Comparison of ENCODE assay signal across 1 cellular context in the genomic region with DNA sequence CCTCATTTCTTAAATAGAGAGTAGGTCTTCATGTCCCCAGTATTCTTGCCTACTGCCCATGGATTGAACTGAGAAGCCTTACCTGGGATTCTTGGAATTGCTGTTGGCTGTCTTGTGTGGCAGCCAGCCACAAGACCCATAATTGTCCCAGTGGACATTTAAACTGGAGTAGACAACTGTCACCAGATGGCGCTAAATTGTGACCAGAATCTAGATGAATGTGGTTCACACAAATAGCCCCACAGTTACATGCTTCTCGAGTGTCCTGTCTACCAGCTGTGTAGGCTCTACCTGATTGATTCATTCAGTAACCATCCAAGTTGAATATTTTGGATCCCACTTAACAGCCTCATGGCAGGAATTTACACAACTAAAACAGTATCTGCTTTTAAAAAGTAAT.
TF ChIP-seq lines count a peak whose summit lies in the region.

No MANE protein-coding gene starts in this region.

TF ChIP-seq in HepG2, 621 proteins besides CTCF, POLR2A, EP300 and RAD21 (continued from another document and continues in another):
- TF ChIP-seq, protein P1, sequence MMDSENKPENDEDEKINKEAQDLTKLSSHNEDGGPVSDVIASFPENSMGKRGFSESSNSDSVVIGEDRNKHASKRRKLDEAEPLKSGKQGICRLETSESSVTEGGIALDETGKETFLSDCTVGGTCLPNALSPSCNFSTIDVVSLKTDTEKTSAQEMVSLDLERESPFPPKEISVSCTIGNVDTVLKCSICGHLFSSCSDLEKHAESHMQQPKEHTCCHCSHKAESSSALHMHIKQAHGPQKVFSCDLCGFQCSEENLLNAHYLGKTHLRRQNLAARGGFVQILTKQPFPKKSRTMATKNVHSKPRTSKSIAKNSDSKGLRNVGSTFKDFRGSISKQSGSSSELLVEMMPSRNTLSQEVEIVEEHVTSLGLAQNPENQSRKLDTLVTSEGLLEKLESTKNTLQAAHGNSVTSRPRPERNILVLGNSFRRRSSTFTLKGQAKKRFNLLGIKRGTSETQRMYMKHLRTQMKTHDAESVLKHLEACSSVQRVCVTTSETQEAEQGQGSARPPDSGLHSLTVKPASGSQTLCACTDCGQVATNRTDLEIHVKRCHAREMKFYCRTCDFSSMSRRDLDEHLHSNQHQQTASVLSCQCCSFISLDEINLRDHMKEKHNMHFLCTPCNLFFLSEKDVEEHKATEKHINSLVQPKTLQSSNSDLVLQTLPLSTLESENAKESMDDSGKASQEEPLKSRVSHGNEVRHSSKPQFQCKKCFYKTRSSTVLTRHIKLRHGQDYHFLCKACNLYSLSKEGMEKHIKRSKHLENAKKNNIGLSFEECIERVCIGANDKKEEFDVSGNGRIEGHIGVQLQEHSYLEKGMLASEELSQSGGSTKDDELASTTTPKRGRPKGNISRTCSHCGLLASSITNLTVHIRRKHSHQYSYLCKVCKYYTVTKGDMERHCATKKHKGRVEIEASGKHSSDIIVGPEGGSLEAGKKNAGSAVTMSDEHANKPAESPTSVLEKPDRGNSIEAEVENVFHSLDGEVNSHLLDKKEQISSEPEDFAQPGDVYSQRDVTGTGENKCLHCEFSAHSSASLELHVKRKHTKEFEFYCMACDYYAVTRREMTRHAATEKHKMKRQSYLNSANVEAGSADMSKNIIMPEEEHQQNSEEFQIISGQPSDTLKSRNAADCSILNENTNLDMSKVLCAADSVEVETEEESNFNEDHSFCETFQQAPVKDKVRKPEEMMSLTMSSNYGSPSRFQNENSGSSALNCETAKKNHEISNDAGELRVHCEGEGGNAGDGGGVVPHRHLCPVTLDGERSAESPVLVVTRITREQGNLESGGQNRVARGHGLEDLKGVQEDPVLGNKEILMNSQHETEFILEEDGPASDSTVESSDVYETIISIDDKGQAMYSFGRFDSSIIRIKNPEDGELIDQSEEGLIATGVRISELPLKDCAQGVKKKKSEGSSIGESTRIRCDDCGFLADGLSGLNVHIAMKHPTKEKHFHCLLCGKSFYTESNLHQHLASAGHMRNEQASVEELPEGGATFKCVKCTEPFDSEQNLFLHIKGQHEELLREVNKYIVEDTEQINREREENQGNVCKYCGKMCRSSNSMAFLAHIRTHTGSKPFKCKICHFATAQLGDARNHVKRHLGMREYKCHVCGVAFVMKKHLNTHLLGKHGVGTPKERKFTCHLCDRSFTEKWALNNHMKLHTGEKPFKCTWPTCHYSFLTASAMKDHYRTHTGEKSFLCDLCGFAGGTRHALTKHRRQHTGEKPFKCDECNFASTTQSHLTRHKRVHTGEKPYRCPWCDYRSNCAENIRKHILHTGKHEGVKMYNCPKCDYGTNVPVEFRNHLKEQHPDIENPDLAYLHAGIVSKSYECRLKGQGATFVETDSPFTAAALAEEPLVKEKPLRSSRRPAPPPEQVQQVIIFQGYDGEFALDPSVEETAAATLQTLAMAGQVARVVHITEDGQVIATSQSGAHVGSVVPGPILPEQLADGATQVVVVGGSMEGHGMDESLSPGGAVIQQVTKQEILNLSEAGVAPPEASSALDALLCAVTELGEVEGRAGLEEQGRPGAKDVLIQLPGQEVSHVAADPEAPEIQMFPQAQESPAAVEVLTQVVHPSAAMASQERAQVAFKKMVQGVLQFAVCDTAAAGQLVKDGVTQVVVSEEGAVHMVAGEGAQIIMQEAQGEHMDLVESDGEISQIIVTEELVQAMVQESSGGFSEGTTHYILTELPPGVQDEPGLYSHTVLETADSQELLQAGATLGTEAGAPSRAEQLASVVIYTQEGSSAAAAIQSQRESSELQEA (CRISPR knock-in tag; IDR thresholded peaks at IDR 0.05; ENCODE audit: not compliant biosample characterization) = no peak
- no peak for TF ChIP-seq ZNF557 (CRISPR knock-in tag; IDR thresholded peaks at IDR 0.05)
- TF ChIP-seq IKZF4 (CRISPR knock-in tag; IDR thresholded peaks at IDR 0.05; ENCODE audit: borderline replicate concordance, low read depth, not compliant biosample characterization) = no peak
- TF ChIP-seq HOXA5 (CRISPR knock-in tag; IDR thresholded peaks at IDR 0.05) = peak; percentile 37; the same call in 1 of the 2 replicates
- no peak for TF ChIP-seq MAFG (CRISPR knock-in tag; IDR thresholded peaks at IDR 0.05)
- no peak for TF ChIP-seq ZNF121 (CRISPR knock-in tag; IDR thresholded peaks at IDR 0.05)
- TF ChIP-seq ZMAT3 (CRISPR knock-in tag; conservative IDR thresholded peaks at IDR 0.05) = 0 out of 2 replicates have a peak, but pooled peaks have one; percentile 24
- TF ChIP-seq ZNF773 (CRISPR knock-in tag; IDR thresholded peaks at IDR 0.05; ENCODE audit: borderline replicate concordance) = no peak
- TF ChIP-seq ZNF17 (CRISPR knock-in tag; IDR thresholded peaks at IDR 0.05) = no peak
- TF ChIP-seq, protein P2, sequence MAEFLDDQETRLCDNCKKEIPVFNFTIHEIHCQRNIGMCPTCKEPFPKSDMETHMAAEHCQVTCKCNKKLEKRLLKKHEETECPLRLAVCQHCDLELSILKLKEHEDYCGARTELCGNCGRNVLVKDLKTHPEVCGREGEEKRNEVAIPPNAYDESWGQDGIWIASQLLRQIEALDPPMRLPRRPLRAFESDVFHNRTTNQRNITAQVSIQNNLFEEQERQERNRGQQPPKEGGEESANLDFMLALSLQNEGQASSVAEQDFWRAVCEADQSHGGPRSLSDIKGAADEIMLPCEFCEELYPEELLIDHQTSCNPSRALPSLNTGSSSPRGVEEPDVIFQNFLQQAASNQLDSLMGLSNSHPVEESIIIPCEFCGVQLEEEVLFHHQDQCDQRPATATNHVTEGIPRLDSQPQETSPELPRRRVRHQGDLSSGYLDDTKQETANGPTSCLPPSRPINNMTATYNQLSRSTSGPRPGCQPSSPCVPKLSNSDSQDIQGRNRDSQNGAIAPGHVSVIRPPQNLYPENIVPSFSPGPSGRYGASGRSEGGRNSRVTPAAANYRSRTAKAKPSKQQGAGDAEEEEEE (CRISPR knock-in tag; IDR thresholded peaks at IDR 0.05; ENCODE audit: borderline replicate concordance) = no peak
- TF ChIP-seq, protein P3, sequence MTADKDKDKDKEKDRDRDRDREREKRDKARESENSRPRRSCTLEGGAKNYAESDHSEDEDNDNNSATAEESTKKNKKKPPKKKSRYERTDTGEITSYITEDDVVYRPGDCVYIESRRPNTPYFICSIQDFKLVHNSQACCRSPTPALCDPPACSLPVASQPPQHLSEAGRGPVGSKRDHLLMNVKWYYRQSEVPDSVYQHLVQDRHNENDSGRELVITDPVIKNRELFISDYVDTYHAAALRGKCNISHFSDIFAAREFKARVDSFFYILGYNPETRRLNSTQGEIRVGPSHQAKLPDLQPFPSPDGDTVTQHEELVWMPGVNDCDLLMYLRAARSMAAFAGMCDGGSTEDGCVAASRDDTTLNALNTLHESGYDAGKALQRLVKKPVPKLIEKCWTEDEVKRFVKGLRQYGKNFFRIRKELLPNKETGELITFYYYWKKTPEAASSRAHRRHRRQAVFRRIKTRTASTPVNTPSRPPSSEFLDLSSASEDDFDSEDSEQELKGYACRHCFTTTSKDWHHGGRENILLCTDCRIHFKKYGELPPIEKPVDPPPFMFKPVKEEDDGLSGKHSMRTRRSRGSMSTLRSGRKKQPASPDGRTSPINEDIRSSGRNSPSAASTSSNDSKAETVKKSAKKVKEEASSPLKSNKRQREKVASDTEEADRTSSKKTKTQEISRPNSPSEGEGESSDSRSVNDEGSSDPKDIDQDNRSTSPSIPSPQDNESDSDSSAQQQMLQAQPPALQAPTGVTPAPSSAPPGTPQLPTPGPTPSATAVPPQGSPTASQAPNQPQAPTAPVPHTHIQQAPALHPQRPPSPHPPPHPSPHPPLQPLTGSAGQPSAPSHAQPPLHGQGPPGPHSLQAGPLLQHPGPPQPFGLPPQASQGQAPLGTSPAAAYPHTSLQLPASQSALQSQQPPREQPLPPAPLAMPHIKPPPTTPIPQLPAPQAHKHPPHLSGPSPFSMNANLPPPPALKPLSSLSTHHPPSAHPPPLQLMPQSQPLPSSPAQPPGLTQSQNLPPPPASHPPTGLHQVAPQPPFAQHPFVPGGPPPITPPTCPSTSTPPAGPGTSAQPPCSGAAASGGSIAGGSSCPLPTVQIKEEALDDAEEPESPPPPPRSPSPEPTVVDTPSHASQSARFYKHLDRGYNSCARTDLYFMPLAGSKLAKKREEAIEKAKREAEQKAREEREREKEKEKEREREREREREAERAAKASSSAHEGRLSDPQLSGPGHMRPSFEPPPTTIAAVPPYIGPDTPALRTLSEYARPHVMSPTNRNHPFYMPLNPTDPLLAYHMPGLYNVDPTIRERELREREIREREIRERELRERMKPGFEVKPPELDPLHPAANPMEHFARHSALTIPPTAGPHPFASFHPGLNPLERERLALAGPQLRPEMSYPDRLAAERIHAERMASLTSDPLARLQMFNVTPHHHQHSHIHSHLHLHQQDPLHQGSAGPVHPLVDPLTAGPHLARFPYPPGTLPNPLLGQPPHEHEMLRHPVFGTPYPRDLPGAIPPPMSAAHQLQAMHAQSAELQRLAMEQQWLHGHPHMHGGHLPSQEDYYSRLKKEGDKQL (CRISPR knock-in tag; IDR thresholded peaks at IDR 0.05; ENCODE audit: low read depth) = no peak
- TF ChIP-seq, protein P4, sequence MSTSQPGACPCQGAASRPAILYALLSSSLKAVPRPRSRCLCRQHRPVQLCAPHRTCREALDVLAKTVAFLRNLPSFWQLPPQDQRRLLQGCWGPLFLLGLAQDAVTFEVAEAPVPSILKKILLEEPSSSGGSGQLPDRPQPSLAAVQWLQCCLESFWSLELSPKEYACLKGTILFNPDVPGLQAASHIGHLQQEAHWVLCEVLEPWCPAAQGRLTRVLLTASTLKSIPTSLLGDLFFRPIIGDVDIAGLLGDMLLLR (CRISPR knock-in tag; IDR thresholded peaks at IDR 0.05) = no peak
- no peak for TF ChIP-seq TBX2 (CRISPR knock-in tag; IDR thresholded peaks at IDR 0.05; ENCODE audit: borderline replicate concordance)
- TF ChIP-seq, protein P5, sequence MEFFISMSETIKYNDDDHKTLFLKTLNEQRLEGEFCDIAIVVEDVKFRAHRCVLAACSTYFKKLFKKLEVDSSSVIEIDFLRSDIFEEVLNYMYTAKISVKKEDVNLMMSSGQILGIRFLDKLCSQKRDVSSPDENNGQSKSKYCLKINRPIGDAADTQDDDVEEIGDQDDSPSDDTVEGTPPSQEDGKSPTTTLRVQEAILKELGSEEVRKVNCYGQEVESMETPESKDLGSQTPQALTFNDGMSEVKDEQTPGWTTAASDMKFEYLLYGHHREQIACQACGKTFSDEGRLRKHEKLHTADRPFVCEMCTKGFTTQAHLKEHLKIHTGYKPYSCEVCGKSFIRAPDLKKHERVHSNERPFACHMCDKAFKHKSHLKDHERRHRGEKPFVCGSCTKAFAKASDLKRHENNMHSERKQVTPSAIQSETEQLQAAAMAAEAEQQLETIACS (CRISPR knock-in tag; IDR thresholded peaks at IDR 0.05) = no peak
- TF ChIP-seq HNRNPUL1 (IDR thresholded peaks at IDR 0.05; ENCODE audit: low read depth, low read length) = no peak
- no peak for TF ChIP-seq ZMYM3 (CRISPR knock-in tag; IDR thresholded peaks at IDR 0.05)
- no peak for TF ChIP-seq CAMTA2 (CRISPR knock-in tag; IDR thresholded peaks at IDR 0.05; ENCODE audit: borderline replicate concordance)
- TF ChIP-seq TRIM24 (CRISPR knock-in tag; IDR thresholded peaks at IDR 0.05) = no peak
- TF ChIP-seq, protein P6, sequence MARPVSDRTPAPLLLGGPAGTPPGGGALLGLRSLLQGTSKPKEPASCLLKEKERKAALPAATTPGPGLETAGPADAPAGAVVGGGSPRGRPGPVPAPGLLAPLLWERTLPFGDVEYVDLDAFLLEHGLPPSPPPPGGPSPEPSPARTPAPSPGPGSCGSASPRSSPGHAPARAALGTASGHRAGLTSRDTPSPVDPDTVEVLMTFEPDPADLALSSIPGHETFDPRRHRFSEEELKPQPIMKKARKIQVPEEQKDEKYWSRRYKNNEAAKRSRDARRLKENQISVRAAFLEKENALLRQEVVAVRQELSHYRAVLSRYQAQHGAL (CRISPR knock-in tag; IDR thresholded peaks at IDR 0.05; ENCODE audit: not compliant biosample characterization) = no peak
- no peak for TF ChIP-seq RFX1 (IDR thresholded peaks at IDR 0.05)
- TF ChIP-seq, protein P7, sequence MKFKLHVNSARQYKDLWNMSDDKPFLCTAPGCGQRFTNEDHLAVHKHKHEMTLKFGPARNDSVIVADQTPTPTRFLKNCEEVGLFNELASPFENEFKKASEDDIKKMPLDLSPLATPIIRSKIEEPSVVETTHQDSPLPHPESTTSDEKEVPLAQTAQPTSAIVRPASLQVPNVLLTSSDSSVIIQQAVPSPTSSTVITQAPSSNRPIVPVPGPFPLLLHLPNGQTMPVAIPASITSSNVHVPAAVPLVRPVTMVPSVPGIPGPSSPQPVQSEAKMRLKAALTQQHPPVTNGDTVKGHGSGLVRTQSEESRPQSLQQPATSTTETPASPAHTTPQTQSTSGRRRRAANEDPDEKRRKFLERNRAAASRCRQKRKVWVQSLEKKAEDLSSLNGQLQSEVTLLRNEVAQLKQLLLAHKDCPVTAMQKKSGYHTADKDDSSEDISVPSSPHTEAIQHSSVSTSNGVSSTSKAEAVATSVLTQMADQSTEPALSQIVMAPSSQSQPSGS (CRISPR knock-in tag; IDR thresholded peaks at IDR 0.05) = peak; percentile 52; the same call in 1 of the 2 replicates
- no peak for TF ChIP-seq BHLHE40 (IDR thresholded peaks at IDR 0.05; ENCODE audit: low read length)
- no peak for TF ChIP-seq ZNF333 (CRISPR knock-in tag; IDR thresholded peaks at IDR 0.05; ENCODE audit: borderline replicate concordance)
- TF ChIP-seq, protein P8, sequence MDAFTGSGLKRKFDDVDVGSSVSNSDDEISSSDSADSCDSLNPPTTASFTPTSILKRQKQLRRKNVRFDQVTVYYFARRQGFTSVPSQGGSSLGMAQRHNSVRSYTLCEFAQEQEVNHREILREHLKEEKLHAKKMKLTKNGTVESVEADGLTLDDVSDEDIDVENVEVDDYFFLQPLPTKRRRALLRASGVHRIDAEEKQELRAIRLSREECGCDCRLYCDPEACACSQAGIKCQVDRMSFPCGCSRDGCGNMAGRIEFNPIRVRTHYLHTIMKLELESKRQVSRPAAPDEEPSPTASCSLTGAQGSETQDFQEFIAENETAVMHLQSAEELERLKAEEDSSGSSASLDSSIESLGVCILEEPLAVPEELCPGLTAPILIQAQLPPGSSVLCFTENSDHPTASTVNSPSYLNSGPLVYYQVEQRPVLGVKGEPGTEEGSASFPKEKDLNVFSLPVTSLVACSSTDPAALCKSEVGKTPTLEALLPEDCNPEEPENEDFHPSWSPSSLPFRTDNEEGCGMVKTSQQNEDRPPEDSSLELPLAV (CRISPR knock-in tag; conservative IDR thresholded peaks at IDR 0.05; ENCODE audit: low read depth) = no peak
- no peak for TF ChIP-seq SRSF4 (IDR thresholded peaks at IDR 0.05; ENCODE audit: low read depth, low read length, poor library complexity, severe bottlenecking)
- TF ChIP-seq ZNF768 (CRISPR knock-in tag; IDR thresholded peaks at IDR 0.05) = no peak
- TF ChIP-seq, protein P9, sequence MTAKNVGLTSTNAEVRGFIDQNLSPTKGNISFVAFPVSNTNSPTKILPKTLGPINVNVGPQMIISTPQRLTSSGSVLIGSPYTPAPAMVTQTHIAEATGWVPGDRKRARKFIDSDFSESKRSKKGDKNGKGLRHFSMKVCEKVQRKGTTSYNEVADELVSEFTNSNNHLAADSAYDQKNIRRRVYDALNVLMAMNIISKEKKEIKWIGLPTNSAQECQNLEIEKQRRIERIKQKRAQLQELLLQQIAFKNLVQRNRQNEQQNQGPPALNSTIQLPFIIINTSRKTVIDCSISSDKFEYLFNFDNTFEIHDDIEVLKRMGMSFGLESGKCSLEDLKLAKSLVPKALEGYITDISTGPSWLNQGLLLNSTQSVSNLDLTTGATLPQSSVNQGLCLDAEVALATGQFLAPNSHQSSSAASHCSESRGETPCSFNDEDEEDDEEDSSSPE (CRISPR knock-in tag; IDR thresholded peaks at IDR 0.05) = 0 out of 2 replicates have a peak, but pooled peaks have one; percentile 36
- TF ChIP-seq NBN (conservative IDR thresholded peaks at IDR 0.05) = no peak
